ENCODE assay signal across 8 cellular contexts in genomic region chr20:10434467-10434831, GRCh38. TPM values are rescaled to one million over a fixed set of nuclear protein-coding genes. Genes with fewer than 3 reads are reported as not detected.
DNase-seq lines count a peak whose midpoint lies in the region; ATAC-seq, FAIRE-seq and TF ChIP-seq lines count a peak whose summit lies in the region.

No MANE protein-coding gene starts in this region.

- no peaks in the 10 kb centered on the region for H3K9me3 Mint-ChIP-seq in CD8-positive, alpha-beta memory T cell
- H3K9me3 Mint-ChIP-seq in activated CD8-positive, alpha-beta memory T cell treated with anti-CD3 and anti-CD28 coated beads, Interleukin-2, amount 10 ng/mL, durations not matched to agents 7 days and 5 days (ENCODE audit: low read depth) = no peaks in the 10 kb centered on the region

- peak overlapping the region; percentile 93 to 99 (median 96) for H3K27ac Mint-ChIP-seq in CD8-positive, alpha-beta memory T cell
- peak overlapping the region; percentile 94 for H3K27ac Mint-ChIP-seq in activated CD8-positive, alpha-beta memory T cell treated with anti-CD3 and anti-CD28 coated beads, Interleukin-2, amount 10 ng/mL, durations not matched to agents 7 days and 5 days

- no peaks in the 10 kb centered on the region for H3K36me3 ChIP-seq in CD8-positive, alpha-beta memory T cell (ENCODE audit: insufficient read depth, low read length)

- H3K27me3 Mint-ChIP-seq in CD8-positive, alpha-beta memory T cell = peaks cover 0 to 2% of the 10 kb centered on the region in 2 donors
- H3K27me3 Mint-ChIP-seq in activated CD8-positive, alpha-beta memory T cell treated with anti-CD3 and anti-CD28 coated beads, Interleukin-2, amount 10 ng/mL, durations not matched to agents 7 days and 5 days = no peaks in the 10 kb centered on the region

- peak overlapping the region; percentile 92 to 99 (median 94) for H3K4me3 Mint-ChIP-seq in CD8-positive, alpha-beta memory T cell
- peak overlapping the region; percentile 92 for H3K4me3 Mint-ChIP-seq in activated CD8-positive, alpha-beta memory T cell treated with anti-CD3 and anti-CD28 coated beads, Interleukin-2, amount 10 ng/mL, durations not matched to agents 7 days and 5 days

- H3K36me3 Mint-ChIP-seq in CD8-positive, alpha-beta memory T cell = peaks cover 0 to 14% (median 0%) of the 10 kb centered on the region in 3 donors
- no peaks in the 10 kb centered on the region for H3K36me3 Mint-ChIP-seq in activated CD8-positive, alpha-beta memory T cell treated with anti-CD3 and anti-CD28 coated beads, Interleukin-2, amount 10 ng/mL, durations not matched to agents 7 days and 5 days

- TF ChIP-seq CTCF in GM20000 (IDR thresholded peaks at IDR 0.05; ENCODE audit: extremely low read depth, missing control alignments) = no peak

- peak; percentile 81 for FAIRE-seq in endometrium (lab: Jason Lieb, UNC)

- POLR2A ChIA-PET in CD8-positive, alpha-beta memory T cell (lab: Charles Lee) = interaction anchor here (0.7 to 1.8 kb wide), 7 partner anchors 10 to 456 kb away, joined by 3 to 7 read pairs (median 3); partner anchors contain the start of gene ANKEF1

- H3K27ac ChIP-seq in CD8-positive, alpha-beta memory T cell (ENCODE audit: low read depth, low read length) = peak overlapping the region; percentile 91

- H3K27me3 ChIP-seq in CD8-positive, alpha-beta memory T cell (ENCODE audit: insufficient read depth, low read length, poor library complexity, severe bottlenecking) = no peaks in the 10 kb centered on the region

- DNase-seq in CD8-positive, alpha-beta memory T cell = peak; percentile 49 to 82 (median 76)
- DNase-seq in GM20000 (ENCODE audit: low spot score) (peak; percentile 64), HT-29 (ENCODE audit: low spot score) (peak; percentile 97), NOMO-1 treated with DMSO at 0.1 percent for 48 hours (lab: John Stamatoyannopoulos, UW; ENCODE audit: unreplicated experiment) (peak; percentile 91), mesenteric fat pad (ENCODE audit: low spot score) (peak; percentile 93)
- peak; percentile 84 for DNase-seq in activated CD8-positive, alpha-beta memory T cell treated with anti-CD3 and anti-CD28 coated beads, Interleukin-2, amount 10 ng/mL, durations not matched to agents 7 days and 5 days
- peak; percentile 29 for DNase-seq in stimulated activated CD8-positive, alpha-beta memory T cell treated with anti-CD3 and anti-CD28 coated beads, Interleukin-15, amount 100 ng/mL, for 1 hour (ENCODE audit: low read depth)

- peak; percentile 59 for ATAC-seq in activated CD8-positive, alpha-beta memory T cell treated with anti-CD3 and anti-CD28 coated beads, Interleukin-2, amount 10 ng/mL, durations not matched to agents 7 days and 5 days

- H3K4me1 Mint-ChIP-seq in CD8-positive, alpha-beta memory T cell = peaks cover 35 to 69% (median 67%) of the 10 kb centered on the region in 3 donors
- H3K4me1 Mint-ChIP-seq in activated CD8-positive, alpha-beta memory T cell treated with anti-CD3 and anti-CD28 coated beads, Interleukin-2, amount 10 ng/mL, durations not matched to agents 7 days and 5 days = peaks cover 55% of the 10 kb centered on the region

- no peaks in the 10 kb centered on the region for H3K9me3 ChIP-seq in CD8-positive, alpha-beta memory T cell (ENCODE audit: low read length)

- peak overlapping the region; percentile 85 for H3K4me3 ChIP-seq in CD8-positive, alpha-beta memory T cell (ENCODE audit: low read length)

- CTCF ChIA-PET in CD8-positive, alpha-beta memory T cell (lab: Charles Lee) = interaction anchor here (0.9 to 1.1 kb wide), 4 partner anchors 15 to 456 kb away, joined by 3 read pairs; no protein-coding TSS in a partner anchor
- CTCF ChIA-PET in activated CD8-positive, alpha-beta memory T cell treated with anti-CD3 and anti-CD28 coated beads, Interleukin-2, amount 10 ng/mL, durations not matched to agents 7 days and 5 days (lab: Charles Lee) = interaction anchor here (0.6 to 1.9 kb wide), 9 partner anchors 18 to 237 kb away, joined by 3 to 9 read pairs (median 4); no protein-coding TSS in a partner anchor

- peaks cover 25% of the 10 kb centered on the region for H3K4me1 ChIP-seq in CD8-positive, alpha-beta memory T cell (ENCODE audit: insufficient read depth, low read length)

RNA-seq across cellular contexts. Expression of gene MKKS, which starts 0.4 kb away (rescaled TPM):
- total RNA-seq in CD8-positive, alpha-beta memory T cell = 1 to 10 TPM; 7.7 to 8.2 TPM
- polyA plus RNA-seq in CD8-positive, alpha-beta memory T cell = 37.7 TPM
- 4.2 and 5.5 TPM in 2 replicates for total RNA-seq in HT-29 (2014; rRNA removed; shearing (Covaris generic))
- 1 to 10 TPM; 6.6 to 7.5 TPM for total RNA-seq in activated CD8-positive, alpha-beta memory T cell treated with anti-CD3 and anti-CD28 coated beads, Interleukin-2, amount 10 ng/mL, durations not matched to agents 7 days and 5 days
- 14.4 TPM for total RNA-seq in mesenteric fat pad

RNA-seq across cellular contexts. Expression of gene SLX4IP, which starts 0.7 kb away (rescaled TPM):
- total RNA-seq in CD8-positive, alpha-beta memory T cell = 1 to 10 TPM; 7.0 to 8.0 TPM
- polyA plus RNA-seq in CD8-positive, alpha-beta memory T cell = 1.5 TPM
- total RNA-seq in HT-29 (2014; rRNA removed; shearing (Covaris generic)) = 1.4 TPM in 2 replicates
- 1 to 10 TPM; 6.0 to 6.1 TPM for total RNA-seq in activated CD8-positive, alpha-beta memory T cell treated with anti-CD3 and anti-CD28 coated beads, Interleukin-2, amount 10 ng/mL, durations not matched to agents 7 days and 5 days
- total RNA-seq in mesenteric fat pad = 3.0 TPM

Comparison
In these comparisons a context has a peak if more than half of its experiments do, and no peak if none do; other contexts are left out.
1. Peak in every context shown above with its lines: DNase-seq, ATAC-seq, H3K4me3 ChIP-seq and H3K27ac ChIP-seq.
2. DNase-seq: peak in every context shown above with its lines; median percentile 97 in HT-29; 93 in mesenteric fat pad; 91 in NOMO-1 treated with DMSO at 0.1 percent for 48 hours; 84 in activated CD8-positive, alpha-beta memory T cell treated with anti-CD3 and anti-CD28 coated beads, Interleukin-2, amount 10 ng/mL, durations not matched to agents 7 days and 5 days; 76 in CD8-positive, alpha-beta memory T cell; 64 in GM20000; 29 in stimulated activated CD8-positive, alpha-beta memory T cell treated with anti-CD3 and anti-CD28 coated beads, Interleukin-15, amount 100 ng/mL, for 1 hour.